13 cellular contexts compared by ENCODE assay signal in the genomic region with DNA sequence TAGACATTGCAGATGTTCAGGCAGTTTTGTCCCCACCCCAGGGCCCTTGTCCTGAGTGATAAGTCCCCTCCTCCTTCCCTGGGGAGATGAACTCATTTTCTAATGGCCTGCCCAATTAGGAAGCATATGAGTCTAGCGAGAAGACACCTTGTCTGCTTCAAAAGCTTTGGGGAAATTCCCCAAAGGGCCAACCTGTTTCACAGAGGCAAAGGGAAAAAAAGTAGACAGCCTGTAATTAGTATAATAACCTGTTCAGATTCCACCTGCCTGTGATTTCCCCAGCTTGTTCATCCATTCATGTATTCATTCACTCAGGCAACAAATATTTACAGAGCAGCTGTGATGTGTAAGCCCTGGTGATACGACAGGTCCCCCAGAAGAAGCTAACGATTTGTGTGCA.
A peak's percentile ranks its signal among the peaks of the same experiment; 100 is the strongest.
DNase-seq lines count a peak whose midpoint lies in the region; ATAC-seq, FAIRE-seq and TF ChIP-seq lines count a peak whose summit lies in the region.
"Had no signal": no experiment of that assay in that cellular context is flagged by ENCODE, and none has a peak within 500 bp of the region (broad histone marks: within the 10 kb centered on the region; RNA-seq: fewer than 3 reads in every experiment).

No MANE protein-coding gene starts in this region.

- no peak for FAIRE-seq in kidney (lab: Jason Lieb, UNC)

- 83% methylated on average over 3 of the region's 3 CpGs for WGBS in suprapubic skin

- H3K27ac Mint-ChIP-seq in natural killer cell treated with Interleukin-12 subunit alpha and Interleukin-12 subunit beta and Interleukin-15 and Interleukin-18, amount 100 ng/mL, for 72 hours = no peak overlapping the region
- H3K27ac Mint-ChIP-seq: CD4-positive, CD25-positive, alpha-beta regulatory T cell had no signal

- intact Hi-C loops in kidney (cut with DNase I) = no loop called here

- H3K36me3 Mint-ChIP-seq in natural killer cell treated with Interleukin-12 subunit alpha and Interleukin-12 subunit beta and Interleukin-15 and Interleukin-18, amount 100 ng/mL, for 72 hours = no peaks in the 10 kb centered on the region

- H3K9me3 ChIP-seq in kidney (ENCODE audit: control insufficient read depth in 1 of 2, low read length in 2 of 2) (peaks cover 3 to 7% of the 10 kb centered on the region in 2 donors), suprapubic skin (no peaks in the 10 kb centered on the region), Peyer's patch (no peaks in the 10 kb centered on the region)
- H3K9me3 ChIP-seq: SJCRH30 had no signal

- no peak for TF ChIP-seq EP300 in suprapubic skin (IDR thresholded peaks at IDR 0.05)

- no peak for TF ChIP-seq CTCF in kidney (IDR thresholded peaks at IDR 0.05; ENCODE audit: borderline replicate concordance, extremely low read depth, insufficient read depth)
- no peak for TF ChIP-seq CTCF in suprapubic skin (IDR thresholded peaks at IDR 0.05)
- TF ChIP-seq CTCF in Peyer's patch (IDR thresholded peaks at IDR 0.05) = no peak

- DNase-seq in germinal center (ENCODE audit: low spot score) (peak; percentile 30), kidney (no peak), suprapubic skin (ENCODE audit: low spot score in 2 of 2) (no peak), Peyer's patch (no peak)
- no peak for DNase-seq in natural killer cell treated with Interleukin-12 subunit alpha and Interleukin-12 subunit beta and Interleukin-15 and Interleukin-18, amount 100 ng/mL, for 72 hours (ENCODE audit: low spot score)
- DNase-seq: activated CD4-positive, alpha-beta T cell treated with anti-CD3 and anti-CD28 coated beads, Interleukin-2, amount 50 U/mL, for 4 hours; CD4-positive, CD25-positive, alpha-beta regulatory T cell; head of caudate nucleus; midbrain; SJCRH30 had no signal

- H3K27me3 Mint-ChIP-seq in natural killer cell treated with Interleukin-12 subunit alpha and Interleukin-12 subunit beta and Interleukin-15 and Interleukin-18, amount 100 ng/mL, for 72 hours = peaks cover 7 to 9% of the 10 kb centered on the region in 2 donors

- peaks cover 5 to 8% of the 10 kb centered on the region in 2 donors for H3K4me1 Mint-ChIP-seq in natural killer cell treated with Interleukin-12 subunit alpha and Interleukin-12 subunit beta and Interleukin-15 and Interleukin-18, amount 100 ng/mL, for 72 hours (ENCODE audit: low read depth in 2 of 2)

- peaks cover 2% of the 10 kb centered on the region for H3K9me3 Mint-ChIP-seq in natural killer cell treated with Interleukin-12 subunit alpha and Interleukin-12 subunit beta and Interleukin-15 and Interleukin-18, amount 100 ng/mL, for 72 hours

- no peaks in the 10 kb centered on the region for H3K36me3 ChIP-seq in kidney (ENCODE audit: control insufficient read depth in 1 of 2, insufficient read depth in 2 of 2, low read length in 2 of 2)
- H3K36me3 ChIP-seq in suprapubic skin = no peaks in the 10 kb centered on the region
- no peaks in the 10 kb centered on the region for H3K36me3 ChIP-seq in Peyer's patch
- H3K36me3 ChIP-seq: SJCRH30 had no signal

- H3K9ac ChIP-seq in kidney (ENCODE audit: low read length in 2 of 2) = no peak overlapping the region

- H3K4me1 ChIP-seq in kidney (ENCODE audit: control insufficient read depth in 1 of 2, insufficient read depth in 1 of 2, low read depth in 1 of 2, low read length in 2 of 2) (peaks cover 0 to 3% of the 10 kb centered on the region in 2 donors), suprapubic skin (peaks cover 15% of the 10 kb centered on the region), Peyer's patch (peaks cover 0 to 5% (median 0%) of the 10 kb centered on the region in 4 donors)

- H3K4me3 ChIP-seq in kidney (ENCODE audit: low read length in 2 of 2) = no peak overlapping the region
- no peak overlapping the region for H3K4me3 ChIP-seq in suprapubic skin
- H3K4me3 ChIP-seq in Peyer's patch = no peak overlapping the region
- H3K4me3 ChIP-seq: SJCRH30 had no signal

- H3K27me3 ChIP-seq in suprapubic skin (no peaks in the 10 kb centered on the region), Peyer's patch (no peaks in the 10 kb centered on the region)
- H3K27me3 ChIP-seq: SJCRH30 had no signal

- H3K27ac ChIP-seq in kidney (ENCODE audit: low read depth in 2 of 2, low read length in 2 of 2) (no peak overlapping the region), suprapubic skin (no peak overlapping the region), Peyer's patch (no peak overlapping the region)
- H3K27ac ChIP-seq: SJCRH30 had no signal

- no peak overlapping the region for H3K4me3 Mint-ChIP-seq in natural killer cell treated with Interleukin-12 subunit alpha and Interleukin-12 subunit beta and Interleukin-15 and Interleukin-18, amount 100 ng/mL, for 72 hours
- H3K4me3 Mint-ChIP-seq: CD4-positive, CD25-positive, alpha-beta regulatory T cell had no signal

- peak; percentile 59 for ATAC-seq in GM18502 (IDR thresholded peaks at IDR 0.05; ENCODE audit: poor library complexity, unreplicated experiment)
- peak; percentile 71 for ATAC-seq in GM21717 (IDR thresholded peaks at IDR 0.05; ENCODE audit: unreplicated experiment)
- ATAC-seq in HG03565 (IDR thresholded peaks at IDR 0.05; ENCODE audit: unreplicated experiment) = peak; percentile 60
- ATAC-seq in natural killer cell treated with Interleukin-12 subunit alpha and Interleukin-12 subunit beta and Interleukin-15 and Interleukin-18, amount 100 ng/mL, for 72 hours = no peak

- no peak for TF ChIP-seq POLR2A in suprapubic skin (IDR thresholded peaks at IDR 0.05)
- TF ChIP-seq POLR2A in Peyer's patch (IDR thresholded peaks at IDR 0.05) = no peak

Comparison
In these comparisons a context has a peak if more than half of its experiments do, and no peak if none do; other contexts are left out.
1. ATAC-seq: peak in GM18502 (single experiment), GM21717 (single experiment) and HG03565 (single experiment); none in natural killer cell treated with Interleukin-12 subunit alpha and Interleukin-12 subunit beta and Interleukin-15 and Interleukin-18, amount 100 ng/mL, for 72 hours (0 of 2).